In genomic region chr1:192573499-192573898, GRCh38 we compare ENCODE assay signal across 16 cellular contexts. TPM values are rescaled to one million over a fixed set of nuclear protein-coding genes. Genes with fewer than 3 reads are reported as not detected.
A peak's percentile ranks its signal among the peaks of the same experiment; 100 is the strongest.
DNase-seq lines count a peak whose midpoint lies in the region; ATAC-seq and TF ChIP-seq lines count a peak whose summit lies in the region.
"Had no signal": no experiment of that assay in that cellular context is flagged by ENCODE, and none has a peak within 500 bp of the region (broad histone marks: within the 10 kb centered on the region; RNA-seq: fewer than 3 reads in every experiment).

No MANE protein-coding gene starts in this region.

- H3K27ac ChIP-seq in CD8-positive, alpha-beta memory T cell (ENCODE audit: low read depth, low read length), result no peak overlapping the region
- peak overlapping the region; percentile 52 for H3K27ac ChIP-seq in muscle layer of duodenum (ENCODE audit: low read length)
- H3K27ac ChIP-seq: body of pancreas had no signal

- POLR2A ChIA-PET in CD8-positive, alpha-beta memory T cell (lab: Charles Lee), result interaction anchor here (1.1 kb wide), 1 partner anchor 23 kb away, joined by 3 read pairs; no protein-coding TSS in a partner anchor

- no peaks in the 10 kb centered on the region for H3K79me2 ChIP-seq in Loucy (ENCODE audit: insufficient read depth, low read length)

- no peaks in the 10 kb centered on the region for H3K36me3 ChIP-seq in CD8-positive, alpha-beta memory T cell (ENCODE audit: insufficient read depth, low read length)
- H3K36me3 ChIP-seq in Loucy (ENCODE audit: insufficient read depth, low read length), result no peaks in the 10 kb centered on the region
- H3K36me3 ChIP-seq in muscle layer of duodenum (ENCODE audit: control insufficient read depth in 1 of 2, insufficient read depth in 2 of 2, low read length in 2 of 2), result no peaks in the 10 kb centered on the region

- H3K27me3 ChIP-seq in CD8-positive, alpha-beta memory T cell (ENCODE audit: insufficient read depth, low read length, poor library complexity, severe bottlenecking), result no peaks in the 10 kb centered on the region
- H3K27me3 ChIP-seq in Loucy (ENCODE audit: insufficient read depth, low read length, poor library complexity, severe bottlenecking), result no peaks in the 10 kb centered on the region
- no peaks in the 10 kb centered on the region for H3K27me3 ChIP-seq in muscle layer of duodenum (ENCODE audit: low read depth, low read length)
- H3K27me3 ChIP-seq: body of pancreas had no signal

- H3K9me3 Mint-ChIP-seq in CD8-positive, alpha-beta memory T cell, result peaks cover 2 to 10% (median 7%) of the 10 kb centered on the region in 5 donors
- H3K9me3 Mint-ChIP-seq in central memory CD8-positive, alpha-beta T cell, result peaks cover 9% of the 10 kb centered on the region

- no peak for TF ChIP-seq CTCF in Loucy (conservative IDR thresholded peaks at IDR 0.05; ENCODE audit: low read length)

- H3K9me3 ChIP-seq in CD8-positive, alpha-beta memory T cell (ENCODE audit: low read length), result no peaks in the 10 kb centered on the region
- no peaks in the 10 kb centered on the region for H3K9me3 ChIP-seq in Loucy (ENCODE audit: insufficient read depth, low read depth, low read length)
- peaks cover 0 to 4% of the 10 kb centered on the region in 2 donors for H3K9me3 ChIP-seq in muscle layer of duodenum (ENCODE audit: control insufficient read depth in 1 of 2, low read length in 2 of 2)
- H3K9me3 ChIP-seq: body of pancreas had no signal

- peak overlapping the region in 7 of 8 donors; percentile 26 to 91 (median 69) for H3K27ac Mint-ChIP-seq in CD8-positive, alpha-beta memory T cell
- peak overlapping the region; percentile 74 for H3K27ac Mint-ChIP-seq in central memory CD8-positive, alpha-beta T cell (ENCODE audit: low read depth)

- no peak overlapping the region for H3K9ac ChIP-seq in Loucy (ENCODE audit: low read depth, low read length, poor library complexity, severe bottlenecking)

- intact Hi-C loops in sciatic nerve (cut with DNase I), result no loop called here

- CTCF ChIA-PET in CD8-positive, alpha-beta memory T cell (lab: Charles Lee), result interaction anchor here (1.4 to 1.5 kb wide), 2 partner anchors 10 to 99 kb away, joined by 4 read pairs; no protein-coding TSS in a partner anchor

- peak overlapping the region; percentile 7 for H3K4me2 ChIP-seq in Loucy (ENCODE audit: low read depth, low read length, poor library complexity, severe bottlenecking)

- ATAC-seq in central memory CD8-positive, alpha-beta T cell (replicated peaks; ENCODE audit: extremely low read depth, poor library complexity, severe bottlenecking), result no peak
- ATAC-seq in sciatic nerve (no peak), GM19328 (IDR thresholded peaks at IDR 0.05; ENCODE audit: unreplicated experiment) (no peak)
- ATAC-seq in stimulated activated naive CD8-positive, alpha-beta T cell treated with anti-CD3 and anti-CD28 coated beads, Interleukin-15, Interleukin-2, amounts not matched to agents 100 U/mL and 50 U/mL, for 24 hours, result no peak
- ATAC-seq: body of pancreas, HepG2, left ventricle myocardium superior had no signal

- H3K9me2 ChIP-seq in Loucy (replicated peaks; ENCODE audit: low read depth, low read length), result no peaks in the 10 kb centered on the region

- H3F3A ChIP-seq in Loucy (ENCODE audit: low read depth), result no peaks in the 10 kb centered on the region

- peaks cover 65 to 81% (median 72%) of the 10 kb centered on the region in 3 donors for H3K4me1 Mint-ChIP-seq in CD8-positive, alpha-beta memory T cell
- H3K4me1 Mint-ChIP-seq in central memory CD8-positive, alpha-beta T cell, result peaks cover 64% of the 10 kb centered on the region

- H3K4me1 ChIP-seq in CD8-positive, alpha-beta memory T cell (ENCODE audit: insufficient read depth, low read length), result peaks cover 54% of the 10 kb centered on the region
- H3K4me1 ChIP-seq in Loucy (ENCODE audit: insufficient read depth, low read length, poor library complexity, severe bottlenecking), result peaks cover 53% of the 10 kb centered on the region
- peaks cover 0 to 11% of the 10 kb centered on the region in 2 donors for H3K4me1 ChIP-seq in muscle layer of duodenum (ENCODE audit: control insufficient read depth in 1 of 2, insufficient read depth in 2 of 2, low read length in 2 of 2)

- no peaks in the 10 kb centered on the region for H4K20me1 ChIP-seq in Loucy (ENCODE audit: insufficient read depth, low read length, poor library complexity, severe bottlenecking)

- H3K27me3 Mint-ChIP-seq in CD8-positive, alpha-beta memory T cell, result no peaks in the 10 kb centered on the region
- no peaks in the 10 kb centered on the region for H3K27me3 Mint-ChIP-seq in central memory CD8-positive, alpha-beta T cell

- no peak overlapping the region for H2AFZ ChIP-seq in Loucy (ENCODE audit: low read length)

- no peak for DNase-seq in CD8-positive, alpha-beta memory T cell
- DNase-seq in central memory CD8-positive, alpha-beta T cell (ENCODE audit: low spot score in 2 of 2), result no peak
- DNase-seq in midbrain (lab: John Stamatoyannopoulos, UW) (no peak), sciatic nerve (ENCODE audit: low spot score) (no peak)
- no peak for DNase-seq in stimulated activated naive CD8-positive, alpha-beta T cell treated with anti-CD3 and anti-CD28 coated beads, Interleukin-15, Interleukin-2, amounts not matched to agents 100 U/mL and 50 U/mL, for 24 hours
- DNase-seq: activated CD4-positive, alpha-beta T cell treated with anti-CD3 and anti-CD28 coated beads, Interleukin-2, amount 50 U/mL, for 1 hour; body of pancreas; Calu3; foreskin melanocyte; left ventricle myocardium superior; NCI-H2171 treated with DMSO at 0.1 percent for 48 hours; right cardiac atrium had no signal

- H3K4me3 Mint-ChIP-seq in CD8-positive, alpha-beta memory T cell, result peak overlapping the region in 3 of 7 donors; percentile 9 to 51 (median 16)
- no peak overlapping the region for H3K4me3 Mint-ChIP-seq in central memory CD8-positive, alpha-beta T cell

- H3K36me3 Mint-ChIP-seq in CD8-positive, alpha-beta memory T cell, result peaks cover 2 to 29% (median 13%) of the 10 kb centered on the region in 3 donors
- peaks cover 18% of the 10 kb centered on the region for H3K36me3 Mint-ChIP-seq in central memory CD8-positive, alpha-beta T cell (ENCODE audit: insufficient read depth)

- H3K4me3 ChIP-seq in CD8-positive, alpha-beta memory T cell (ENCODE audit: low read length), result no peak overlapping the region
- H3K4me3 ChIP-seq in Loucy (ENCODE audit: low read length, poor library complexity, severe bottlenecking) (no peak overlapping the region), muscle layer of duodenum (ENCODE audit: low read depth in 1 of 2, low read length in 2 of 2) (no peak overlapping the region)
- H3K4me3 ChIP-seq: body of pancreas had no signal

RNA-seq across cellular contexts. Expression of gene RGS1, which starts 2.1 kb away (rescaled TPM):
- 10 to 100 TPM; 56.8 to 59.6 TPM for total RNA-seq in CD8-positive, alpha-beta memory T cell
- polyA plus RNA-seq in CD8-positive, alpha-beta memory T cell, result 82.9 TPM
- total RNA-seq in sciatic nerve, result 137 TPM
- total RNA-seq: Calu3, HepG2 had no signal
- polyA plus RNA-seq: HepG2 had no signal
